ENCODE assay signal across 27 cellular contexts in the genomic region with DNA sequence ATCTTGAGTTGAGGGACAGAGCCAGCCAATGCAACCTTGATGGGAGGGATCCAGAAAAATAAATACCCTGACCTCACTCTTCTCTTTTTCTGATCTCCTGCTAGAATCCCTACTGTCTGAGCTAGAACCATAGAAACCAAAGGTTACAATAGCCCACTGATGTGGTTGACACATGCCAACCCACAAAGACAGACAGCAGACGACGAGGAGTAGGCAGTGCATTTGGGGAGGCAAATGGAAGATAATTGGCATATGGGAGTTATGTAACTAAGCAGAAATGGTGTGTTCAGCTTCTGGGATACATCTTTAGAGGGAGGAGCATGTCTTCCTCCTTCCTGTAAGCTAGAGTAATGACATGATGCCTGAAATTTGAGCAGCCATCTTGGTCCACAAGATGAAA.
DNase-seq lines count a peak whose midpoint lies in the region; ATAC-seq, FAIRE-seq and TF ChIP-seq lines count a peak whose summit lies in the region.
"Had no signal": no experiment of that assay in that cellular context is flagged by ENCODE, and none has a peak within 500 bp of the region (broad histone marks: within the 10 kb centered on the region; RNA-seq: fewer than 3 reads in every experiment).

No MANE protein-coding gene starts in this region.

- FAIRE-seq in GM12878 (lab: Jason Lieb, UNC), result no peak
- FAIRE-seq: colon, RCC 7860, small intestine had no signal

- no peak for TF ChIP-seq RAD21 in GM12878 (IDR thresholded peaks at IDR 0.05; ENCODE audit: insufficient read depth, low read depth, low read length)

- H3K4me3 ChIP-seq in CD4-positive, alpha-beta memory T cell (ENCODE audit: low read length in 2 of 2), result no peak overlapping the region
- H3K4me3 ChIP-seq in Jurkat, Clone E6-1 (ENCODE audit: low read length), result no peak overlapping the region
- H3K4me3 ChIP-seq in GM12878, result no peak overlapping the region
- H3K4me3 ChIP-seq: GM23338, neural progenitor cell, testis had no signal

- H3K36me3 ChIP-seq in CD4-positive, alpha-beta memory T cell (ENCODE audit: insufficient read depth, low read length), result no peaks in the 10 kb centered on the region
- H3K36me3 ChIP-seq in GM12878 (ENCODE audit: control insufficient read depth in 2 of 2, insufficient read depth in 2 of 2, low read length in 1 of 2), result no peaks in the 10 kb centered on the region
- H3K36me3 ChIP-seq: neural progenitor cell had no signal

- H3K27me3 ChIP-seq in CD4-positive, alpha-beta memory T cell (ENCODE audit: insufficient read depth, low read length), result no peaks in the 10 kb centered on the region
- no peaks in the 10 kb centered on the region for H3K27me3 ChIP-seq in GM12878 (replicated peaks in 1 of 2; ENCODE audit: control insufficient read depth in 2 of 2, insufficient read depth in 2 of 2, low read length in 1 of 2)
- H3K27me3 ChIP-seq: neural progenitor cell, testis had no signal

- H3K9me3 ChIP-seq in CD4-positive, alpha-beta memory T cell (ENCODE audit: control insufficient read depth in 1 of 2, low read length in 2 of 2), result no peaks in the 10 kb centered on the region
- no peaks in the 10 kb centered on the region; the same call in 2 of the 3 replicates for H3K9me3 ChIP-seq in GM12878 (replicated peaks; ENCODE audit: control insufficient read depth, insufficient read depth, low read length)
- H3K9me3 ChIP-seq: testis had no signal

- in situ Hi-C loops in GM12878 (cut with MboI), result no loop called here

- CTCF ChIA-PET in CD4-positive, alpha-beta memory T cell (lab: Charles Lee; ENCODE audit: partially characterized antibody), result no interaction called here
- CTCF ChIA-PET in GM12878 (lab: Yijun Ruan, JAX), result interaction anchor here (0.6 kb wide), 1 partner anchor 226 kb away, joined by 3 read pairs; no protein-coding TSS in a partner anchor

- H3K9ac ChIP-seq in GM12878 (ENCODE audit: control insufficient read depth, insufficient read depth, low read length), result no peak overlapping the region
- H3K9ac ChIP-seq: neural progenitor cell, parathyroid adenoma had no signal

- BruUV-seq in GM12878 (replicated peaks; lab: Mats Ljungman, UMichigan), result no TSS peak

- peak overlapping the region in 3 of 8 donors; percentile 20 to 29 (median 22) for H3K4me3 Mint-ChIP-seq in CD4-positive, alpha-beta memory T cell
- peak overlapping the region in 2 of 10 donors; percentile 17 to 31 for H3K4me3 Mint-ChIP-seq in naive thymus-derived CD8-positive, alpha-beta T cell
- H3K4me3 Mint-ChIP-seq: B cell, brain, GM23338, neural progenitor cell had no signal

- no peaks in the 10 kb centered on the region for H3K79me2 ChIP-seq in GM12878 (ENCODE audit: control insufficient read depth, insufficient read depth, low read length)
- H3K79me2 ChIP-seq: parathyroid adenoma had no signal

- RAD21 ChIA-PET in GM12878 (lab: Charles Lee; ENCODE audit: unreplicated experiment), result no interaction called here

- peak; percentile 4 to 55 (median 20) for DNase-seq in CD4-positive, alpha-beta memory T cell
- peak; percentile 53 for DNase-seq in Jurkat, Clone E6-1 (ENCODE audit: low read depth, low spot score)
- DNase-seq in GM12878 (ENCODE audit: low read depth, low spot score), result no peak
- peak in 3 of 10 donors; percentile 14 to 29 (median 28) for DNase-seq in naive thymus-derived CD8-positive, alpha-beta T cell
- DNase-seq in AG08396 (ENCODE audit: low spot score), result no peak
- DNase-seq: activated CD4-positive, CD25-positive, alpha-beta regulatory T cell treated with anti-CD3 and anti-CD28 coated beads, Interleukin-2, amount 50 U/mL, for 72 hours; activated CD8-positive, alpha-beta memory T cell treated with anti-CD3 and anti-CD28 coated beads for 24 hours; activated effector memory CD4-positive, alpha-beta T cell treated with anti-CD3 and anti-CD28 coated beads, Interleukin-2, amount 50 U/mL, for 16 hours; activated T-cell treated with anti-CD3 and anti-CD28 coated beads for 4 hours; hippocampal formation; NCI-H1092; NCI-H1694 treated with DMSO at 0.1 percent for 48 hours; NCI-H446; NCI-H748 treated with DMSO at 0.1 percent for 48 hours; SHP77 treated with DMSO at 0.1 percent for 48 hours; small intestine; stimulated activated naive CD4-positive, alpha-beta T cell treated with Interleukin-2 at 50 U/mL for 16 hours; testis had no signal

- H3K27ac Mint-ChIP-seq in CD4-positive, alpha-beta memory T cell, result no peak overlapping the region
- H3K27ac Mint-ChIP-seq in naive thymus-derived CD8-positive, alpha-beta T cell, result no peak overlapping the region
- H3K27ac Mint-ChIP-seq: B cell, brain, GM23338, neural progenitor cell had no signal

- ATAC-seq in GM12878 (no peak), GM18868 (IDR thresholded peaks at IDR 0.05; ENCODE audit: unreplicated experiment) (no peak), GM19395 (IDR thresholded peaks at IDR 0.05; ENCODE audit: unreplicated experiment) (no peak)
- ATAC-seq in naive thymus-derived CD8-positive, alpha-beta T cell, result peak; percentile 49 to 53
- ATAC-seq: GM23338 had no signal

- no peak for TF ChIP-seq POLR2A in GM12878 (IDR thresholded peaks at IDR 0.05; ENCODE audit: low read depth, low read length)

- WGBS in GM12878 (ENCODE audit: insufficient coverage, insufficient replicate concordance, low lambda C conversion rate, missing lambda C conversion rate), result 40% methylated on average over 2 of the region's 2 CpGs

- no peak for TF ChIP-seq CTCF in GM12878 (IDR thresholded peaks at IDR 0.05 in 2 of 3, conservative IDR thresholded peaks at IDR 0.05 in 1 of 3; ENCODE audit: control insufficient read depth in 2 of 3, extremely low read depth in 1 of 3, insufficient read depth in 1 of 3, low read depth in 3 of 3, low read length in 3 of 3)

- H3K4me2 ChIP-seq in GM12878 (ENCODE audit: control insufficient read depth, insufficient read depth), result no peak overlapping the region
- H3K4me2 ChIP-seq: GM23338, neural progenitor cell had no signal

- peaks cover 5 to 10% (median 7%) of the 10 kb centered on the region in 4 donors for H3K4me1 Mint-ChIP-seq in CD4-positive, alpha-beta memory T cell
- H3K4me1 Mint-ChIP-seq in naive thymus-derived CD8-positive, alpha-beta T cell, result peaks cover 5 to 10% (median 9%) of the 10 kb centered on the region in 4 donors
- H3K4me1 Mint-ChIP-seq: B cell had no signal

- H3K27ac ChIP-seq in CD4-positive, alpha-beta memory T cell (ENCODE audit: low read depth, low read length), result no peak overlapping the region
- no peak overlapping the region for H3K27ac ChIP-seq in GM12878 (ENCODE audit: control insufficient read depth, insufficient read depth)
- H3K27ac ChIP-seq: neural progenitor cell, parathyroid adenoma, testis had no signal

- intact Hi-C loops in CD4-positive, alpha-beta memory T cell (cut with micrococcal nuclease), result no loop called here
- intact Hi-C loops in GM12878 (cut with micrococcal nuclease; ENCODE audit: unreplicated experiment), result no loop called here

- H3K27me3 Mint-ChIP-seq in CD4-positive, alpha-beta memory T cell, result peaks cover 0 to 9% of the 10 kb centered on the region in 2 donors
- H3K27me3 Mint-ChIP-seq in naive thymus-derived CD8-positive, alpha-beta T cell, result peaks cover 0 to 7% (median 3%) of the 10 kb centered on the region in 5 donors
- H3K27me3 Mint-ChIP-seq: brain had no signal

- H3K36me3 Mint-ChIP-seq in CD4-positive, alpha-beta memory T cell, result no peaks in the 10 kb centered on the region
- peaks cover 0 to 3% (median 0%) of the 10 kb centered on the region in 3 donors for H3K36me3 Mint-ChIP-seq in naive thymus-derived CD8-positive, alpha-beta T cell
- H3K36me3 Mint-ChIP-seq: brain, neural progenitor cell had no signal

- H4K20me1 ChIP-seq in GM12878 (ENCODE audit: control insufficient read depth, insufficient read depth), result no peaks in the 10 kb centered on the region

- no peak overlapping the region for H2AFZ ChIP-seq in GM12878 (ENCODE audit: control insufficient read depth, low read depth, low read length)
- H2AFZ ChIP-seq: GM23338, neural progenitor cell, parathyroid adenoma had no signal

- peaks cover 0 to 7% (median under 1%) of the 10 kb centered on the region in 8 donors for H3K9me3 Mint-ChIP-seq in CD4-positive, alpha-beta memory T cell
- H3K9me3 Mint-ChIP-seq in naive thymus-derived CD8-positive, alpha-beta T cell, result peaks cover 0 to 7% (median 0%) of the 10 kb centered on the region in 9 donors

- TF ChIP-seq EP300 in GM12878 (IDR thresholded peaks at IDR 0.05; ENCODE audit: borderline replicate concordance in 1 of 2, control insufficient read depth in 1 of 2, low read depth in 2 of 2, low read length in 2 of 2), result no peak

- SMC1A ChIA-PET in GM12878 (lab: Charles Lee; ENCODE audit: uncharacterized antibody, unreplicated experiment), result no interaction called here

- H3K4me1 ChIP-seq in CD4-positive, alpha-beta memory T cell (ENCODE audit: insufficient read depth, low read length), result peaks cover 16% of the 10 kb centered on the region
- no peaks in the 10 kb centered on the region; the same call in 1 of the 2 replicates for H3K4me1 ChIP-seq in GM12878 (ENCODE audit: control insufficient read depth, insufficient read depth, low read length)
- H3K4me1 ChIP-seq: parathyroid adenoma, testis had no signal

- POLR2A ChIA-PET in CD4-positive, alpha-beta memory T cell (lab: Charles Lee; ENCODE audit: partially characterized antibody), result interaction anchor here (0.6 kb wide), 1 partner anchor 9 kb away, joined by 4 read pairs; no protein-coding TSS in a partner anchor
- POLR2A ChIA-PET in GM12878 (lab: Charles Lee), result interaction anchor here (0.6 kb wide), 1 partner anchor 199 kb away, joined by 3 read pairs; no protein-coding TSS in a partner anchor
- POLR2A ChIA-PET in naive thymus-derived CD8-positive, alpha-beta T cell (lab: Charles Lee), result no interaction called here

TF ChIP-seq in GM12878, 131 proteins besides CTCF, POLR2A, EP300 and RAD21:
- TF ChIP-seq NR2F1 (conservative IDR thresholded peaks at IDR 0.05), result 0 out of 2 replicates have a peak, but pooled peaks have one; percentile 34
- TF ChIP-seq, protein P1, sequence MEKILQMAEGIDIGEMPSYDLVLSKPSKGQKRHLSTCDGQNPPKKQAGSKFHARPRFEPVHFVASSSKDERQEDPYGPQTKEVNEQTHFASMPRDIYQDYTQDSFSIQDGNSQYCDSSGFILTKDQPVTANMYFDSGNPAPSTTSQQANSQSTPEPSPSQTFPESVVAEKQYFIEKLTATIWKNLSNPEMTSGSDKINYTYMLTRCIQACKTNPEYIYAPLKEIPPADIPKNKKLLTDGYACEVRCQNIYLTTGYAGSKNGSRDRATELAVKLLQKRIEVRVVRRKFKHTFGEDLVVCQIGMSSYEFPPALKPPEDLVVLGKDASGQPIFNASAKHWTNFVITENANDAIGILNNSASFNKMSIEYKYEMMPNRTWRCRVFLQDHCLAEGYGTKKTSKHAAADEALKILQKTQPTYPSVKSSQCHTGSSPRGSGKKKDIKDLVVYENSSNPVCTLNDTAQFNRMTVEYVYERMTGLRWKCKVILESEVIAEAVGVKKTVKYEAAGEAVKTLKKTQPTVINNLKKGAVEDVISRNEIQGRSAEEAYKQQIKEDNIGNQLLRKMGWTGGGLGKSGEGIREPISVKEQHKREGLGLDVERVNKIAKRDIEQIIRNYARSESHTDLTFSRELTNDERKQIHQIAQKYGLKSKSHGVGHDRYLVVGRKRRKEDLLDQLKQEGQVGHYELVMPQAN (conservative IDR thresholded peaks at IDR 0.05), result no peak

Comparison
In these comparisons a context has a peak if more than half of its experiments do, and no peak if none do; other contexts are left out.
1. DNase-seq: peak in CD4-positive, alpha-beta memory T cell (5 of 5) and Jurkat, Clone E6-1 (single experiment); none in GM12878 (single experiment) and AG08396 (single experiment).
2. ATAC-seq: peak in naive thymus-derived CD8-positive, alpha-beta T cell (2 of 2); none in GM12878 (single experiment), GM18868 (single experiment) and GM19395 (single experiment).